Comparison of ENCODE assay signal across 19 cellular contexts in the genomic region with DNA sequence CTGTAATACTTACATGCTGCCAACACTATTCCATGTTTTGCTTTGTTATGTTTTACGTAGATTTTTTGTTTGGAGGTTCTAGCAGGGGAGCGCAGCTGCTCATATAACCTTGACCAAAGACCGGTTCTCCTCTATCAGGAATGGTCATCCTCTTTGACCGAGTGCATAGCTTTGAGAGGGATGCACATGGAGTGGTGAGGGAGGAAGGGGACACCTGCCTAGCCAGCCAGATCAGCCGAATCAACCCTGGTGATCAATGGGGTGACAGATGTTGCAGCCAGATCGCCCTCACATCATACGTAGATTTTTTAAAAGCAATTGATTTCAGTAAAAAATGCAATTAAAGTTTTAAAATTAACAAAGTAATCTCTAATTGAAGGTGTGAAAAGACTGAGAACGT. TPM values are rescaled to one million over a fixed set of nuclear protein-coding genes. Genes with fewer than 3 reads are reported as not detected.
DNase-seq lines count a peak whose midpoint lies in the region; ATAC-seq and TF ChIP-seq lines count a peak whose summit lies in the region.
"Had no signal": no experiment of that assay in that cellular context is flagged by ENCODE, and none has a peak within 500 bp of the region (broad histone marks: within the 10 kb centered on the region; RNA-seq: fewer than 3 reads in every experiment).

No MANE protein-coding gene starts in this region.

- no peaks in the 10 kb centered on the region; the same call in 1 of the 2 replicates for H3K9me2 ChIP-seq in GM23338 (ENCODE audit: insufficient read depth)

- H3K9me3 ChIP-seq in ascending aorta, result no peaks in the 10 kb centered on the region
- H3K9me3 ChIP-seq in trophoblast cell (ENCODE audit: insufficient read depth, low read depth, low read length), result no peaks in the 10 kb centered on the region
- no peaks in the 10 kb centered on the region for H3K9me3 ChIP-seq in tibial artery
- H3K9me3 ChIP-seq in body of pancreas, result no peaks in the 10 kb centered on the region
- H3K9me3 ChIP-seq: BE2C had no signal

- H3K27ac Mint-ChIP-seq in GM23338, result no peak overlapping the region

- intact Hi-C loops in ascending aorta (cut with DNase I), result no loop called here
- intact Hi-C loops in tibial artery (cut with DNase I; ENCODE audit: low total_unique reads), result loop anchor here (5.0 kb wide), 1 partner anchor 36 kb away; no protein-coding TSS in a partner anchor
- intact Hi-C loops in body of pancreas (cut with DNase I), result no loop called here

- H3K4me3 ChIP-seq in GM23338 (no peak overlapping the region), ascending aorta (peak overlapping the region; percentile 22 to 93), trophoblast cell (ENCODE audit: low read depth, low read length) (no peak overlapping the region), tibial artery (peak overlapping the region; percentile 85 to 93), body of pancreas (no peak overlapping the region)

- no peak overlapping the region for H3K4me3 Mint-ChIP-seq in GM23338
- H3K4me3 Mint-ChIP-seq: IgD-negative memory B cell had no signal

- peaks cover 4% of the 10 kb centered on the region; the same call in 1 of the 2 replicates for H3F3A ChIP-seq in GM23338 (replicated peaks; ENCODE audit: low read depth)

- no CpG with 5 or more reads among the region's 8 CpGs for WGBS in trophoblast cell (ENCODE audit: extremely low coverage, insufficient coverage, insufficient read length)
- 27 to 42% methylated on average over 8 of the region's 8 CpGs for WGBS in body of pancreas, 2 donors

- peaks cover 3% of the 10 kb centered on the region; the same call in 2 of the 3 replicates for H3K36me3 Mint-ChIP-seq in GM23338 (ENCODE audit: low read depth)

- H3K79me2 ChIP-seq in GM23338 (replicated peaks; ENCODE audit: insufficient read depth) (peaks cover 100% of the 10 kb centered on the region), trophoblast cell (ENCODE audit: control insufficient read depth, insufficient read depth, low read length, poor library complexity) (peaks cover 30% of the 10 kb centered on the region)

- H4K8ac ChIP-seq in trophoblast cell (ENCODE audit: low read depth, low read length), result no peak overlapping the region

- DNase-seq in GM23338 (ENCODE audit: low spot score), result no peak
- no peak for DNase-seq in ascending aorta (ENCODE audit: low spot score in 2 of 2)
- no peak for DNase-seq in trophoblast cell
- no peak for DNase-seq in tibial artery
- DNase-seq in H4 (ENCODE audit: low spot score), result no peak
- DNase-seq in body of pancreas, result no peak
- DNase-seq: BE2C, EL, MV-4-11, NCI-H1105 treated with DMSO at 0.1 percent for 48 hours, NCI-H1694, NCI-H2081 treated with DMSO at 0.1 percent for 48 hours, NCI-H2171 treated with DMSO at 0.1 percent for 48 hours, NCI-H446, NCI-H526, OCI-M1 had no signal

- TF ChIP-seq CTCF in GM23338 (conservative IDR thresholded peaks at IDR 0.05; ENCODE audit: low read depth in 2 of 2) (no peak), ascending aorta (IDR thresholded peaks at IDR 0.05) (no peak), tibial artery (IDR thresholded peaks at IDR 0.05) (no peak), body of pancreas (IDR thresholded peaks at IDR 0.05) (no peak)

- no peak overlapping the region for H2BK120ac ChIP-seq in trophoblast cell (ENCODE audit: insufficient read depth, low read length, poor library complexity)

- no peak overlapping the region for H4K91ac ChIP-seq in trophoblast cell (ENCODE audit: low read depth, low read length)

- no peak overlapping the region for H2AK5ac ChIP-seq in trophoblast cell (ENCODE audit: low read length)

- H3K14ac ChIP-seq in trophoblast cell (ENCODE audit: low read length), result no peak overlapping the region

- H3K4me2 ChIP-seq in GM23338 (0 out of 2 replicates have a peak overlapping the region, but pooled peaks have one; percentile 30), trophoblast cell (ENCODE audit: low read length) (no peak overlapping the region)

- peaks cover 59% of the 10 kb centered on the region for H3K4me1 ChIP-seq in GM23338 (ENCODE audit: insufficient read depth)
- H3K4me1 ChIP-seq in ascending aorta, result peaks cover 0 to 49% of the 10 kb centered on the region in 2 donors
- peaks cover 7 to 18% of the 10 kb centered on the region in 2 experiments for H3K4me1 ChIP-seq in trophoblast cell (ENCODE audit: control insufficient read depth in 1 of 2, insufficient read depth in 2 of 2, low read length in 2 of 2)
- H3K4me1 ChIP-seq in tibial artery, result peaks cover 0 to 72% (median 39%) of the 10 kb centered on the region in 4 donors
- peaks cover 77% of the 10 kb centered on the region for H3K4me1 ChIP-seq in body of pancreas

- peaks cover 51% of the 10 kb centered on the region for H3K4me1 Mint-ChIP-seq in GM23338

- H3K79me1 ChIP-seq in trophoblast cell (ENCODE audit: low read length), result no peaks in the 10 kb centered on the region

- peaks cover 7% of the 10 kb centered on the region for H4K20me1 ChIP-seq in GM23338 (replicated peaks; ENCODE audit: insufficient read depth)

- H4K12ac ChIP-seq in trophoblast cell (ENCODE audit: low read depth, low read length), result no peak overlapping the region

- peaks cover 3% of the 10 kb centered on the region for H3K27me3 Mint-ChIP-seq in GM23338 (ENCODE audit: insufficient read depth, low read depth, poor library complexity)

- H2AFZ ChIP-seq in GM23338 (no peak overlapping the region), trophoblast cell (ENCODE audit: insufficient read depth, low read length, poor library complexity) (no peak overlapping the region)

- no peak for ATAC-seq in GM23338
- ATAC-seq in GM18517 (IDR thresholded peaks at IDR 0.05; ENCODE audit: unreplicated experiment), result no peak
- no peak for ATAC-seq in body of pancreas
- ATAC-seq: Right ventricle myocardium inferior had no signal

- H2BK5ac ChIP-seq in trophoblast cell (ENCODE audit: low read depth, low read length, poor library complexity), result no peak overlapping the region

- no peak overlapping the region for H3K18ac ChIP-seq in trophoblast cell (ENCODE audit: low read length)

- H2BK12ac ChIP-seq in trophoblast cell (ENCODE audit: low read length), result no peak overlapping the region

- no peaks in the 10 kb centered on the region for H3K9me3 Mint-ChIP-seq in GM23338
- H3K9me3 Mint-ChIP-seq: IgD-negative memory B cell had no signal

- no peak for TF ChIP-seq POLR2A in body of pancreas (IDR thresholded peaks at IDR 0.05)

- H3K23ac ChIP-seq in trophoblast cell (ENCODE audit: low read length), result no peak overlapping the region

- no peak overlapping the region for H3K27ac ChIP-seq in GM23338 (ENCODE audit: low read depth)
- peak overlapping the region in 1 of 2 donors; percentile 33 for H3K27ac ChIP-seq in ascending aorta
- H3K27ac ChIP-seq in trophoblast cell (ENCODE audit: low read depth, low read length), result no peak overlapping the region
- H3K27ac ChIP-seq in tibial artery, result peak overlapping the region; percentile 30 to 99
- H3K27ac ChIP-seq in body of pancreas, result no peak overlapping the region

- no peaks in the 10 kb centered on the region for H3K36me3 ChIP-seq in GM23338 (ENCODE audit: insufficient read depth)
- H3K36me3 ChIP-seq in ascending aorta, result peaks cover 3 to 23% of the 10 kb centered on the region in 2 donors
- peaks cover 5 to 8% of the 10 kb centered on the region in 2 experiments for H3K36me3 ChIP-seq in trophoblast cell (ENCODE audit: control insufficient read depth in 1 of 2, insufficient read depth in 2 of 2, low read length in 2 of 2)
- peaks cover 8 to 36% (median 17%) of the 10 kb centered on the region in 3 donors for H3K36me3 ChIP-seq in tibial artery
- H3K36me3 ChIP-seq in body of pancreas (replicated peaks in 1 of 2; ENCODE audit: insufficient read depth in 1 of 2, low read depth in 2 of 2), result no peaks in the 10 kb centered on the region

- peak overlapping the region; percentile 98 for H3K4ac ChIP-seq in trophoblast cell (ENCODE audit: low read depth, low read length)

- no peak overlapping the region for H3K9ac ChIP-seq in trophoblast cell (ENCODE audit: low read length)

- H3K27me3 ChIP-seq in GM23338 (ENCODE audit: insufficient read depth) (no peaks in the 10 kb centered on the region), ascending aorta (no peaks in the 10 kb centered on the region), trophoblast cell (ENCODE audit: insufficient read depth, low read length) (no peaks in the 10 kb centered on the region), tibial artery (no peaks in the 10 kb centered on the region), body of pancreas (peaks cover 0 to 2% of the 10 kb centered on the region in 2 donors)
- H3K27me3 ChIP-seq: BE2C had no signal

TF ChIP-seq in GM23338, 12 proteins besides CTCF, POLR2A, EP300 and RAD21 (continues in another document):
- no peak for TF ChIP-seq NANOG (IDR thresholded peaks at IDR 0.05; ENCODE audit: borderline replicate concordance)

RNA-seq across cellular contexts. Expression of gene DSTN, which starts 6.3 kb away (rescaled TPM):
- total RNA-seq in GM23338 (2014; rRNA removed; shearing (Covaris generic)), result 145 and 162 TPM in 2 replicates
- 456 and 459 TPM in 2 replicates for polyA plus RNA-seq in GM23338 (2016; fragmentation: Nextera tagmentation; extraction: Ambion mirVana)
- total RNA-seq in ascending aorta, result 452 TPM
- 565 and 566 TPM in 2 replicates for polyA plus RNA-seq in trophoblast cell (2013)
- 289 and 303 TPM in 2 replicates for total RNA-seq in H4 (2014; rRNA removed; shearing (Covaris generic))
- 100 to 1,000 TPM; 103 to 464 TPM for total RNA-seq in body of pancreas

RNA-seq across cellular contexts. Expression of gene BFSP1, which starts 45.0 kb away (rescaled TPM):
- 4.9 and 5.0 TPM in 2 replicates for total RNA-seq in GM23338 (2014; rRNA removed; shearing (Covaris generic))
- 2.7 and 3.1 TPM in 2 replicates for polyA plus RNA-seq in GM23338 (2016; fragmentation: Nextera tagmentation; extraction: Ambion mirVana)
- total RNA-seq in ascending aorta (not detected), body of pancreas (under 1 TPM; 0.52 to 0.99 TPM)
- polyA plus RNA-seq in trophoblast cell (2013), result 2.2 and 2.7 TPM in 2 replicates
- 8.2 and 12.3 TPM in 2 replicates for total RNA-seq in H4 (2014; rRNA removed; shearing (Covaris generic))
- polyA plus RNA-seq: IgD-negative memory B cell had no signal

Comparison
In these comparisons a context has a peak if more than half of its experiments do, and no peak if none do; other contexts are left out.
1. H3K27ac ChIP-seq: peak in tibial artery (2 of 2); none in GM23338 (single experiment), trophoblast cell (single experiment) and body of pancreas (0 of 4).
2. H3K4me3 ChIP-seq: peak in ascending aorta (2 of 2) and tibial artery (2 of 2); none in GM23338 (single experiment), trophoblast cell (single experiment) and body of pancreas (0 of 2).